ENCODE assay signal across 9 cellular contexts in the genomic region with DNA sequence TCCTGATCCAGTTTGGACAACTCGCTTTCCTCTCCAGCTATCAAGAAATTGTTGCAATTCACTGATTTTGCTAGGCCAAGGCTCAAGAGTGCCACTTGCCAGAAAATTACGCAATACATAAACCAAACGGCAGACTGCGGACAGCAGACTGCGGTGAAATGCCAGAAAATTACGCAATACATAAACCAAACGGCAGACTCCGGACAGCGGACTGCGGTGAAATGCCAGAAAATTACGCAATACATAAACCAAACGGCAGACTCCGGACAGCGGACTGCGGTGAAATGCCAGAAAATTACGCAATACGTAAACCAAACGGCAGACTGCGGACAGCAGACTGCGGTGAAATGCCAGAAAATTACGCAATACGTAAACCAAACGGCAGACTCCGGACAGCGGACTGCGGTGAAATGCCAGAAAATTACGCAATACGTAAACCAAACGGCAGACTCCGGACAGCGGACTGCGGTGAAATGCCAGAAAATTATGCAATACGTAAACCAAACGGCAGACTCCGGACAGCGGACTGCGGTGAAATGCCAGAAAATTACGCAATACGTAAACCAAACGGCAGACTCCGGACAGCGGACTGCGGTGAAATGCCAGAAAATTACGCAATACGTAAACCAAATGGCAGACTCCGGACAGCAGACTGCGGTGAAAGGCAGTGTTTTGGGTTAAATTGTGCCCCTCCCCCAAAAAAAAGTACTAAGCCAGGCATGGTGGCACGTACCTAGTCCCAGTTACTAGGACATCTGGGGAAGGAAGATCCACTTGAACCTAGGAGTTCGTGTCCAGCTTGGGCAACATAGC. TPM values are rescaled to one million over a fixed set of nuclear protein-coding genes. Genes with fewer than 3 reads are reported as not detected.
"Had no signal": no experiment of that assay in that cellular context is flagged by ENCODE, and none has a peak within 500 bp of the region (broad histone marks: within the 10 kb centered on the region; RNA-seq: fewer than 3 reads in every experiment).

No MANE protein-coding gene starts in this region.

RNA-seq across cellular contexts. Expression of a gene that starts 11.4 kb away (rescaled TPM):
- total RNA-seq: activated B cell treated with CpG ODN at 0.5 μM for 24 hours; activated CD8-positive, alpha-beta T cell treated with anti-CD3 and anti-CD28 coated beads for 36 hours; activated T-cell treated with anti-CD3 and anti-CD28 coated beads, Interleukin-2, amount 50 U/mL, for 4 hours; lung microvascular endothelial cell; neural crest cell; pulmonary artery endothelial cell; sciatic nerve; temporal lobe; upper lobe of right lung had no signal
